In the genomic region with DNA sequence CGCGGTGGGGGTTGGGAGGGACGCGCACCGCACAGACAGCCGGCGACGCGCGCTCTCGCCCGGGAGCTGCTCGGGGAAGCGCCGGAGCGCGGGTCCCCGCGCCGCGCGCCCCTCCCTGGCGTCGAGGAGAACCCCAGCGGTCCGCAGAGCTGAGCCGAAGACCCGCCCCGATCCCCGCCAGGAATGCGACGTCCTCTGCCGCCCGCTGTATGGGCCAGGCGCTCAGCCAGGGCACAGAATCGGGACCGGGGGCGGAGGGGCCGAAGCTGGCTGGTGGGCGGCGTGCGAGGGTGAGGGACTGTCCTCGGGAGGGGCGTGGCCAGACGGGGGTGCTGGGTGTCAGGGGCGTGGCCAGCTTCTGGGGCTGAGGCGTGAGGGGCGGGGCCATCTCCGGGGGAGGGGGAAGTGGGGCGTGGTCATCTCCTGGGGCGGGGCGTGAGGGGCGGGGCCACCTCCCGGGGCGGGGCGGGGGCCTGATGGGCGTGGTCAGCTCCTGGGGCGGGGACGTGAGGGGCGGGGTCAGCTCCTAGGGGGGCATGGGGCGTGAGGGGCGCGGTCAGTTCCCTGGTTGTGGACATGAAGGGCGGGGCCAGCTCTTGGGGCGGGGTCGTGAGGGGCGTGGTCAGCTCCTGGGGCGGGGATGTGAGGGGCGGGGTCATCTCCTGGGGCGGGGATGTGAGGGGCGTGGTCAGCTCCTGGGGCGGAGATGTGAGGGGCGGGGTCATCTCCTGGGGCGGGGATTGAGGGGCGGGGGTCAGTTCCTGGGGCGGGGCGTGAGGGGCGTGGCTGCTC, we compare ENCODE assay signal across 8 cellular contexts. TPM values are rescaled to one million over a fixed set of nuclear protein-coding genes. Genes with fewer than 3 reads are reported as not detected.
A peak's percentile ranks its signal among the peaks of the same experiment; 100 is the strongest.
DNase-seq lines count a peak whose midpoint lies in the region; ATAC-seq and TF ChIP-seq lines count a peak whose summit lies in the region.

No MANE protein-coding gene starts in this region.

- peak overlapping the region; percentile 81 for H4K91ac ChIP-seq in mesenchymal stem cell (ENCODE audit: low read length)

- H3K4me1 ChIP-seq in endodermal cell (ENCODE audit: control insufficient read depth, insufficient read depth, low read length) (peaks cover 3% of the 10 kb centered on the region), mesenchymal stem cell (ENCODE audit: control insufficient read depth, insufficient read depth, low read depth, low read length) (peaks cover 30% of the 10 kb centered on the region)

- intact Hi-C loops in Calu3 (cut with micrococcal nuclease; ENCODE audit: unreplicated experiment), result no loop called here

- H3K27ac ChIP-seq in endodermal cell (ENCODE audit: low read depth, low read length) (no peak overlapping the region), mesenchymal stem cell (ENCODE audit: low read length, poor library complexity, severe bottlenecking) (no peak overlapping the region)

- no peak for ATAC-seq in HG02938 (IDR thresholded peaks at IDR 0.05; ENCODE audit: unreplicated experiment)

- no peaks in the 10 kb centered on the region for H3K36me3 ChIP-seq in endodermal cell (ENCODE audit: control insufficient read depth, insufficient read depth, low read length)
- peaks cover 0 to 4% of the 10 kb centered on the region in 2 experiments for H3K36me3 ChIP-seq in mesenchymal stem cell (ENCODE audit: control insufficient read depth in 1 of 2, insufficient read depth in 2 of 2, low read depth in 1 of 2, low read length in 2 of 2)

- H3K9me3 Mint-ChIP-seq in Calu3 (ENCODE audit: low read depth, unreplicated experiment) (no peaks in the 10 kb centered on the region), endodermal cell (no peaks in the 10 kb centered on the region)

- H3K18ac ChIP-seq in mesenchymal stem cell (ENCODE audit: low read depth in 1 of 2, low read length in 2 of 2), result peak overlapping the region; percentile 1 to 75

- no peaks in the 10 kb centered on the region for H3K36me3 Mint-ChIP-seq in Calu3 (ENCODE audit: insufficient read depth, unreplicated experiment)
- H3K36me3 Mint-ChIP-seq in endodermal cell (ENCODE audit: low read depth), result no peaks in the 10 kb centered on the region

- H3K9me3 ChIP-seq in endodermal cell (ENCODE audit: control insufficient read depth, low read length) (no peaks in the 10 kb centered on the region), mesenchymal stem cell (ENCODE audit: control insufficient read depth, low read length) (no peaks in the 10 kb centered on the region)

- no peak overlapping the region for H3K23ac ChIP-seq in mesenchymal stem cell (ENCODE audit: low read length in 2 of 2)

- H2AK5ac ChIP-seq in mesenchymal stem cell (ENCODE audit: low read length, severe bottlenecking), result no peak overlapping the region

- DNase-seq in Calu3, result peak; percentile 46
- peak; percentile 50 for DNase-seq in NCI-H2171 treated with DMSO at 0.1 percent for 48 hours (lab: John Stamatoyannopoulos, UW)
- peak; percentile 64 for DNase-seq in activated CD8-positive, alpha-beta memory T cell treated with anti-CD3 and anti-CD28 coated beads, Interleukin-2, amount 50 U/mL, for 4 hours
- peak; percentile 98 for DNase-seq in endodermal cell
- DNase-seq in mesenchymal stem cell, result peak; percentile 66
- peak; percentile 49 for DNase-seq in stimulated activated CD8-positive, alpha-beta memory T cell treated with anti-CD3 and anti-CD28 coated beads, Interleukin-15, amount 100 ng/mL, for 24 hours (ENCODE audit: low read depth)
- no peak for DNase-seq in DMS79 treated with DMSO at 0.1 percent for 48 hours (lab: John Stamatoyannopoulos, UW)

- H3K27ac Mint-ChIP-seq in Calu3 (ENCODE audit: unreplicated experiment), result no peak overlapping the region
- no peak overlapping the region for H3K27ac Mint-ChIP-seq in endodermal cell

- H4K8ac ChIP-seq in mesenchymal stem cell (ENCODE audit: low read length), result peak overlapping the region; percentile 88

- TF ChIP-seq CTCF in Calu3 (IDR thresholded peaks at IDR 0.05; ENCODE audit: unreplicated experiment) (no peak), endodermal cell (conservative IDR thresholded peaks at IDR 0.05) (peak; percentile 14)

- H3K27me3 ChIP-seq in endodermal cell (ENCODE audit: control insufficient read depth, insufficient read depth, low read length, poor library complexity, severe bottlenecking) (peaks cover 6% of the 10 kb centered on the region), mesenchymal stem cell (ENCODE audit: control insufficient read depth in 1 of 2, insufficient read depth in 1 of 2, low read length in 2 of 2) (peaks cover 10 to 31% of the 10 kb centered on the region in 2 experiments)

- H3K79me1 ChIP-seq in mesenchymal stem cell (replicated peaks; ENCODE audit: low read length, poor library complexity, severe bottlenecking), result no peaks in the 10 kb centered on the region

- peak overlapping the region; percentile 59 for H3K4me2 ChIP-seq in mesenchymal stem cell (ENCODE audit: low read length, poor library complexity, severe bottlenecking)

- H2AFZ ChIP-seq in mesenchymal stem cell (ENCODE audit: low read depth, low read length), result peak overlapping the region; percentile 1

- peak overlapping the region; percentile 9 for H3K4me3 Mint-ChIP-seq in Calu3 (ENCODE audit: low read depth, unreplicated experiment)
- peak overlapping the region; percentile 52 for H3K4me3 Mint-ChIP-seq in endodermal cell

- WGBS in endodermal cell (ENCODE audit: insufficient coverage in 1 of 2, insufficient read length in 1 of 2), 2 experiments, result 0 to 1% methylated on average over 29 to 71 of the region's 78 CpGs
- WGBS in mesenchymal stem cell, result 2% methylated on average over 48 of the region's 78 CpGs

- H3K9ac ChIP-seq in endodermal cell (ENCODE audit: extremely low read depth, low read length, poor library complexity, severe bottlenecking) (peak overlapping the region; percentile 6), mesenchymal stem cell (ENCODE audit: low read length) (peak overlapping the region; percentile 26)

- CTCF ChIA-PET in Calu3 (lab: Charles Lee), result interaction anchor here (0.6 to 1.5 kb wide), 3 partner anchors 18 to 152 kb away, joined by 3 to 8 read pairs (median 3); a partner anchor contains a TSS

- no peak overlapping the region for H2BK120ac ChIP-seq in mesenchymal stem cell (ENCODE audit: low read depth, low read length)

- no peaks in the 10 kb centered on the region for H3K4me1 Mint-ChIP-seq in Calu3 (ENCODE audit: low read depth, unreplicated experiment)
- H3K4me1 Mint-ChIP-seq in endodermal cell, result peaks cover 11% of the 10 kb centered on the region

- H3K4me3 ChIP-seq in endodermal cell (ENCODE audit: low read length), result peak overlapping the region; percentile 69
- peak overlapping the region; percentile 67 to 68 for H3K4me3 ChIP-seq in mesenchymal stem cell (ENCODE audit: insufficient read depth in 1 of 2, low read depth in 1 of 2, low read length in 2 of 2)

- H2BK5ac ChIP-seq in mesenchymal stem cell (ENCODE audit: low read depth, low read length, poor library complexity, severe bottlenecking), result no peak overlapping the region

- peak overlapping the region in 1 of 2 experiments; percentile 82 for H3K4ac ChIP-seq in mesenchymal stem cell (ENCODE audit: low read depth in 1 of 2, low read length in 2 of 2)

- no peak overlapping the region for H2BK15ac ChIP-seq in mesenchymal stem cell (ENCODE audit: low read depth, poor library complexity, severe bottlenecking)

- BruUV-seq in Calu3 (replicated peaks; lab: Mats Ljungman, UMichigan), result no TSS peak

- peak overlapping the region in 1 of 2 experiments; percentile 23 for H2BK12ac ChIP-seq in mesenchymal stem cell (ENCODE audit: low read length in 2 of 2)

- H3K14ac ChIP-seq in mesenchymal stem cell (ENCODE audit: low read length in 2 of 2), result peak overlapping the region in 1 of 2 experiments; percentile 72

- peaks cover 1% of the 10 kb centered on the region for H3K27me3 Mint-ChIP-seq in Calu3 (ENCODE audit: unreplicated experiment)
- H3K27me3 Mint-ChIP-seq in endodermal cell (ENCODE audit: insufficient read depth), result peaks cover 2% of the 10 kb centered on the region

RNA-seq across cellular contexts. Expression of a gene that starts 1.0 kb away (rescaled TPM):
- total RNA-seq in Calu3 (2022) (not detected in 2 replicates), endodermal cell (10 to 100 TPM; 13.8 to 22.1 TPM)
- polyA plus RNA-seq in endodermal cell (2013, experiment 1 of 2), result 2.4 TPM
- 2.3 TPM for polyA plus RNA-seq in endodermal cell (2013, experiment 2 of 2)
- polyA plus RNA-seq in mesenchymal stem cell (2013, experiment 1 of 2), result 172 TPM
- 175 TPM for polyA plus RNA-seq in mesenchymal stem cell (2013, experiment 2 of 2)

RNA-seq across cellular contexts. Expression of a gene that starts 4.5 kb away (rescaled TPM):
- total RNA-seq in Calu3 (2022) (0.22 TPM in 1 of 2 replicates, not detected in the other), endodermal cell (1 to 10 TPM; 1.4 to 2.2 TPM)
- polyA plus RNA-seq in endodermal cell (2013, experiment 1 of 2), result 0.39 TPM
- polyA plus RNA-seq in endodermal cell (2013, experiment 2 of 2), result 0.29 TPM
- 4.3 TPM for polyA plus RNA-seq in mesenchymal stem cell (2013, experiment 1 of 2)
- 4.1 TPM for polyA plus RNA-seq in mesenchymal stem cell (2013, experiment 2 of 2)

RNA-seq across cellular contexts. Expression of a gene that starts 14.0 kb away (rescaled TPM):
- total RNA-seq in Calu3 (2022) (38.3 and 43.7 TPM in 2 replicates), endodermal cell (10 to 100 TPM; 58.3 to 66.7 TPM)
- polyA plus RNA-seq in endodermal cell (2013, experiment 1 of 2), result 51.2 TPM
- 46.2 TPM for polyA plus RNA-seq in endodermal cell (2013, experiment 2 of 2)
- 27.3 TPM for polyA plus RNA-seq in mesenchymal stem cell (2013, experiment 1 of 2)
- polyA plus RNA-seq in mesenchymal stem cell (2013, experiment 2 of 2), result 26.3 TPM

RNA-seq across cellular contexts. Expression of a gene that starts 18.1 kb away (rescaled TPM):
- total RNA-seq in Calu3 (2022) (0.35 and 0.91 TPM in 2 replicates), endodermal cell (under 1 TPM in 1 of 2 donors, not detected in 1; 0.46 TPM)
- not detected for polyA plus RNA-seq in endodermal cell (2013, experiment 1 of 2)
- polyA plus RNA-seq in endodermal cell (2013, experiment 2 of 2), result not detected
- polyA plus RNA-seq in mesenchymal stem cell (2013, experiment 1 of 2), result 4.4 TPM
- polyA plus RNA-seq in mesenchymal stem cell (2013, experiment 2 of 2), result 4.3 TPM

RNA-seq across cellular contexts. Expression of a gene that starts 26.2 kb away (rescaled TPM):
- total RNA-seq in Calu3 (2022), result 3.8 and 3.9 TPM in 2 replicates
- 1 to 10 TPM; 2.1 to 4.4 TPM for total RNA-seq in endodermal cell
- 0.85 TPM for polyA plus RNA-seq in endodermal cell (2013, experiment 1 of 2)
- 0.41 TPM for polyA plus RNA-seq in endodermal cell (2013, experiment 2 of 2)
- 0.07 TPM for polyA plus RNA-seq in mesenchymal stem cell (2013, experiment 1 of 2)
- 0.07 TPM for polyA plus RNA-seq in mesenchymal stem cell (2013, experiment 2 of 2)

Comparison
In these comparisons a context has a peak if more than half of its experiments do, and no peak if none do; other contexts are left out.
1. RNA of a gene that starts 1.0 kb away (total RNA-seq): 13.8 to 22.1 TPM in endodermal cell; not detected in Calu3; every median in the first group is over 10 times any median in the second.